Comparison of ENCODE assay signal across 9 cellular contexts in the genomic region with DNA sequence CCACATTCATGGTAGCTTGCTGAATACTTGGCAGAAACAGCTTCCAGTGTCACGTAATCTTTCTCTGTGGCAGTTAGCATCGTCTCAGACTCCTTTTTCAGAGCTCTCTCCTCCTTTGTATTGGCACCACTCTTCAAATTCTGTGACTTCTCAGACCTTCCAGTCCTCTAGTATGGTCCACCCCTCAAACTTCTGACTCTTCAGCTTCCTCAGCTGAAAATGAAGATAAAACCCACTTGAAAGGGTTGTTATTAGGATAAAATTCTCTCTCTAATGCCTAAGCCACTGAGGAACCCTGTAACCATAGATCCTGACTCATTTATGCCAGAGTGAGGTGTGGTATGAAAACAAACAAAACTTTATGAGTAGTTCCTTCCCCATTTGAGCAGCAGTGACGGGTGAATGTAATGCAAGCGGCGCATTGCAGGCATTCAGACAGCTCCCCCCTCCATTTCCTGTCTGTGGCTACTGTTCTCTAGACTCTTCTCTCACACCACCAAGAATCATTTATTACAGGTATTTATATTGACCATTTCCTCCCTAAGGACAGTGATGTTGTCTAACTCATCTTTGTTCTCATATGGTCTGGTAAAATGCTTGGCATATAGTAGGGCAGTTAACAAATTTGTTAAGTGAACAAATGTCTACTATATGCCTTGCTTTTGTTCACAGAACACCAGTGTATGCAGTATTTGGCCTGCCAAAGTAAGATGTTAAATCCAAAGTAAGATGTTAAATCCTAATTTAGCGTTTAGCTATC. TPM values are rescaled to one million over a fixed set of nuclear protein-coding genes. Genes with fewer than 3 reads are reported as not detected.
DNase-seq lines count a peak whose midpoint lies in the region; ATAC-seq and TF ChIP-seq lines count a peak whose summit lies in the region.
"Had no signal": no experiment of that assay in that cellular context is flagged by ENCODE, and none has a peak within 500 bp of the region (broad histone marks: within the 10 kb centered on the region; RNA-seq: fewer than 3 reads in every experiment).

No MANE protein-coding gene starts in this region.

- intact Hi-C loops in left lung (cut with DNase I): no loop called here

- in situ Hi-C loops in astrocyte of the spinal cord (cut with HindIII; ENCODE audit: low sequenced_read_pairs): no loop called here

- H3K4me1 ChIP-seq in left lung: peaks cover 0 to 35% of the 10 kb centered on the region in 2 donors

- no peaks in the 10 kb centered on the region for H3K27me3 Mint-ChIP-seq in T-helper 17 cell

- no peaks in the 10 kb centered on the region for H3K9me3 ChIP-seq in T-helper 17 cell (ENCODE audit: control insufficient read depth, low read length, poor library complexity, severe bottlenecking)
- no peaks in the 10 kb centered on the region for H3K9me3 ChIP-seq in left lung
- H3K9me3 ChIP-seq: thoracic aorta had no signal

- CTCF ChIA-PET in BJ (lab: Yijun Ruan, JAX): no interaction called here

- POLR2A ChIA-PET in BJ (lab: Charles Lee): no interaction called here

- H3K36me3 Mint-ChIP-seq in T-helper 17 cell (ENCODE audit: low read depth): no peaks in the 10 kb centered on the region

- TF ChIP-seq CTCF in BJ (IDR thresholded peaks at IDR 0.05; ENCODE audit: insufficient read depth, low read depth, low read length) (no peak), astrocyte of the spinal cord (IDR thresholded peaks at IDR 0.05; ENCODE audit: low read depth, low read length) (no peak), left lung (IDR thresholded peaks at IDR 0.05) (no peak)

- H3K27me3 ChIP-seq in BJ (ENCODE audit: control insufficient read depth, insufficient read depth, low read length) (no peaks in the 10 kb centered on the region), left lung (no peaks in the 10 kb centered on the region)

- no peak overlapping the region for H3K27ac Mint-ChIP-seq in T-helper 17 cell

- H3K4me3 ChIP-seq in BJ (ENCODE audit: low read depth, low read length) (no peak overlapping the region), astrocyte of the spinal cord (ENCODE audit: low read depth, low read length) (peak overlapping the region; percentile 14), left lung (no peak overlapping the region)
- H3K4me3 ChIP-seq: thoracic aorta had no signal

- H3K4me3 Mint-ChIP-seq in T-helper 17 cell: no peak overlapping the region

- peaks cover 15% of the 10 kb centered on the region for H3K4me1 Mint-ChIP-seq in T-helper 17 cell

- H3K36me3 ChIP-seq in BJ (ENCODE audit: control insufficient read depth, insufficient read depth, low read length) (no peaks in the 10 kb centered on the region), left lung (no peaks in the 10 kb centered on the region)
- H3K36me3 ChIP-seq: thoracic aorta had no signal

- peak overlapping the region; percentile 14 to 84 for H3K27ac ChIP-seq in left lung
- H3K27ac ChIP-seq: thoracic aorta had no signal

- peak; percentile 98 for ATAC-seq in GM19463 (IDR thresholded peaks at IDR 0.05; ENCODE audit: unreplicated experiment)
- ATAC-seq in HG03520 (IDR thresholded peaks at IDR 0.05; ENCODE audit: unreplicated experiment): peak; percentile 99
- ATAC-seq in T-helper 17 cell: peak; percentile 98
- peak; percentile 91 for ATAC-seq in left lung

- DNase-seq in BJ (ENCODE audit: low read depth) (peak; percentile 45), T-helper 17 cell (peak; percentile 9 to 24 (median 11)), astrocyte of the spinal cord (ENCODE audit: low read depth, low spot score) (peak; percentile 94), left lung (peak; percentile 61 to 73), NCI-H128 (lab: John Stamatoyannopoulos, UW; ENCODE audit: unreplicated experiment) (no peak)
- DNase-seq in stimulated activated CD4-positive, alpha-beta T cell treated with anti-CD3 and anti-CD28 coated beads, TNF-alpha, amount 100 ng/mL, for 24 hours (ENCODE audit: low read depth in 3 of 3): peak; percentile 37 to 60 (median 58)

RNA-seq across cellular contexts. Expression of a gene that starts 35.3 kb away (rescaled TPM):
- polyA plus RNA-seq in BJ (2011; rRNA removed): 23.3 and 41.7 TPM in 2 replicates
- polyA minus RNA-seq in BJ (2011; rRNA and poly(A)+ RNA removed): 15.8 and 20.0 TPM in 2 replicates
- 10 to 100 TPM; 23.7 to 28.3 TPM for total RNA-seq in T-helper 17 cell
- 100 to 1,000 TPM in 1 of 2 donors, 10 to 100 TPM in 1; 82.5 to 109 TPM for total RNA-seq in left lung
